1 cellular context compared by ENCODE assay signal in genomic region chr10:11853468-11853867, GRCh38.
TF ChIP-seq lines count a peak whose summit lies in the region.

No MANE protein-coding gene starts in this region.

TF ChIP-seq in GM23338, 12 proteins besides CTCF, POLR2A, EP300 and RAD21 (continued from another document):
- TF ChIP-seq ZNF462 (CRISPR knock-in tag; IDR thresholded peaks at IDR 0.05) = no peak
- no peak for TF ChIP-seq STAT1 (IDR thresholded peaks at IDR 0.05; ENCODE audit: unreplicated experiment)
- no peak for TF ChIP-seq REST (IDR thresholded peaks at IDR 0.05; ENCODE audit: unreplicated experiment)
- no peak for TF ChIP-seq ZNF331 (CRISPR knock-in tag; IDR thresholded peaks at IDR 0.05; ENCODE audit: low read depth)
- TF ChIP-seq JUNB (IDR thresholded peaks at IDR 0.05; ENCODE audit: unreplicated experiment) = no peak
- TF ChIP-seq POLR2AphosphoS5 (IDR thresholded peaks at IDR 0.05; ENCODE audit: low read depth) = no peak
